1 cellular context compared by ENCODE assay signal in genomic region chr1:109589177-109589576, GRCh38.
TF ChIP-seq lines count a peak whose summit lies in the region.

No MANE protein-coding gene starts in this region.

TF ChIP-seq in liver, 16 proteins besides CTCF, POLR2A, EP300 and RAD21 (continued from another document):
- no peak for TF ChIP-seq REST (IDR thresholded peaks at IDR 0.05)
- no peak for TF ChIP-seq TAF1 (conservative IDR thresholded peaks at IDR 0.05)
- no peak for TF ChIP-seq GABPA (IDR thresholded peaks at IDR 0.05 in 1 of 2, conservative IDR thresholded peaks at IDR 0.05 in 1 of 2)
- no peak for TF ChIP-seq FOXA2 (IDR thresholded peaks at IDR 0.05)
- peak; percentile 60 for TF ChIP-seq ATF3 (IDR thresholded peaks at IDR 0.05)
- TF ChIP-seq JUND (IDR thresholded peaks at IDR 0.05), result no peak
- TF ChIP-seq HNF4A (conservative IDR thresholded peaks at IDR 0.05), result peak; percentile 26 to 56
- no peak for TF ChIP-seq NR2F2 (IDR thresholded peaks at IDR 0.05)
- no peak for TF ChIP-seq MAX (IDR thresholded peaks at IDR 0.05)
- TF ChIP-seq RXRA (IDR thresholded peaks at IDR 0.05), result peak; percentile 89 to 97
- TF ChIP-seq SP1 (IDR thresholded peaks at IDR 0.05), result peak; percentile 50
- TF ChIP-seq HNF4G (IDR thresholded peaks at IDR 0.05), result no peak
